21 cellular contexts compared by ENCODE assay signal in genomic region chr19:17836530-17836929, GRCh38. TPM values are rescaled to one million over a fixed set of nuclear protein-coding genes. Genes with fewer than 3 reads are reported as not detected.
DNase-seq lines count a peak whose midpoint lies in the region; ATAC-seq and TF ChIP-seq lines count a peak whose summit lies in the region.
"Had no signal": no experiment of that assay in that cellular context is flagged by ENCODE, and none has a peak within 500 bp of the region (broad histone marks: within the 10 kb centered on the region; RNA-seq: fewer than 3 reads in every experiment).

No MANE protein-coding gene starts in this region.

- H3K27ac ChIP-seq in osteoblast (ENCODE audit: low read depth, low read length) (no peak overlapping the region), PC-3 (ENCODE audit: low read length) (no peak overlapping the region)
- H3K27ac ChIP-seq: breast epithelium, dorsolateral prefrontal cortex, gastrocnemius medialis, uterus, VCaP had no signal

- POLR2A ChIA-PET in PC-3 (lab: Charles Lee; ENCODE audit: unreplicated experiment) = no interaction called here

- H3K4me1 ChIP-seq in osteoblast (ENCODE audit: insufficient read depth, low read length) (no peaks in the 10 kb centered on the region), PC-3 (ENCODE audit: insufficient read depth, low read length) (peaks cover 6% of the 10 kb centered on the region; the same call in 1 of the 2 replicates)
- H3K4me1 ChIP-seq: breast epithelium, gastrocnemius medialis, uterus had no signal

- peaks cover 7% of the 10 kb centered on the region for H3K4me1 Mint-ChIP-seq in activated naive CD8-positive, alpha-beta T cell treated with anti-CD3 and anti-CD28 coated beads for 36 hours

- H3K36me3 ChIP-seq in osteoblast (ENCODE audit: insufficient read depth, low read length) = no peaks in the 10 kb centered on the region
- no peaks in the 10 kb centered on the region for H3K36me3 ChIP-seq in PC-3 (ENCODE audit: low read depth, low read length)
- H3K36me3 ChIP-seq: breast epithelium, gastrocnemius medialis, uterus had no signal

- H2AFZ ChIP-seq in osteoblast (ENCODE audit: low read length) = no peak overlapping the region
- H2AFZ ChIP-seq in PC-3 (ENCODE audit: low read length) = no peak overlapping the region

- no peak for TF ChIP-seq CTCF in osteoblast (IDR thresholded peaks at IDR 0.05; ENCODE audit: extremely low read depth, low read depth, low read length)
- no peak for TF ChIP-seq CTCF in PC-3 (conservative IDR thresholded peaks at IDR 0.05; ENCODE audit: low read depth, low read length)

- H3K9me3 Mint-ChIP-seq in activated naive CD4-positive, alpha-beta T cell treated with anti-CD3 and anti-CD28 coated beads, Interleukin-2, amount 50 U/mL, for 72 hours = peaks cover 0 to 4% of the 10 kb centered on the region in 2 donors
- peaks cover 3% of the 10 kb centered on the region for H3K9me3 Mint-ChIP-seq in activated naive CD8-positive, alpha-beta T cell treated with anti-CD3 and anti-CD28 coated beads for 36 hours
- H3K9me3 Mint-ChIP-seq: mesothelial cell of epicardium had no signal

- intact Hi-C loops in PC-3 (cut with micrococcal nuclease) = no loop called here

- no peaks in the 10 kb centered on the region for H3K27me3 ChIP-seq in osteoblast (ENCODE audit: insufficient read depth, low read length)
- H3K27me3 ChIP-seq in PC-3 (ENCODE audit: low read length) = no peaks in the 10 kb centered on the region
- H3K27me3 ChIP-seq: breast epithelium, uterus had no signal

- H3K36me3 Mint-ChIP-seq in activated naive CD4-positive, alpha-beta T cell treated with anti-CD3 and anti-CD28 coated beads, Interleukin-2, amount 50 U/mL, for 72 hours = peaks cover 35 to 68% of the 10 kb centered on the region in 2 donors
- H3K36me3 Mint-ChIP-seq in activated naive CD8-positive, alpha-beta T cell treated with anti-CD3 and anti-CD28 coated beads for 36 hours = peaks cover 52% of the 10 kb centered on the region
- H3K36me3 Mint-ChIP-seq: mesothelial cell of epicardium had no signal

- H3K79me2 ChIP-seq in osteoblast (ENCODE audit: insufficient read depth, low read length) (no peaks in the 10 kb centered on the region), PC-3 (ENCODE audit: low read length) (no peaks in the 10 kb centered on the region)

- no peaks in the 10 kb centered on the region for H3F3A ChIP-seq in PC-3 (ENCODE audit: low read length, unreplicated experiment)

- BruUV-seq in PC-3 (replicated peaks; lab: Mats Ljungman, UMichigan) = no TSS peak

- no peak overlapping the region for H3K4me2 ChIP-seq in osteoblast (ENCODE audit: insufficient read depth, low read length)
- H3K4me2 ChIP-seq in PC-3 (ENCODE audit: low read length) = no peak overlapping the region

- no peaks in the 10 kb centered on the region for H4K20me1 ChIP-seq in osteoblast (ENCODE audit: insufficient read depth, low read length)
- no peaks in the 10 kb centered on the region for H4K20me1 ChIP-seq in PC-3 (ENCODE audit: low read length)

- H3K4me3 Mint-ChIP-seq in activated naive CD8-positive, alpha-beta T cell treated with anti-CD3 and anti-CD28 coated beads for 36 hours = no peak overlapping the region
- H3K4me3 Mint-ChIP-seq: activated naive CD4-positive, alpha-beta T cell treated with anti-CD3 and anti-CD28 coated beads, Interleukin-2, amount 10 ng/mL, durations not matched to agents 7 days and 5 days; mesothelial cell of epicardium had no signal

- H3K9ac ChIP-seq in PC-3 (ENCODE audit: low read length) = no peak overlapping the region

- CTCF ChIA-PET in PC-3 (lab: Charles Lee) = no interaction called here

- no peak overlapping the region for H3K4me3 ChIP-seq in osteoblast (ENCODE audit: insufficient read depth, low read length)
- H3K4me3 ChIP-seq in PC-3 (ENCODE audit: low read length) = no peak overlapping the region
- H3K4me3 ChIP-seq: breast epithelium, dorsolateral prefrontal cortex, gastrocnemius medialis, uterus had no signal

- no peak for DNase-seq in activated naive CD4-positive, alpha-beta T cell treated with anti-CD3 and anti-CD28 coated beads, Interleukin-2, amount 50 U/mL, for 72 hours (ENCODE audit: low spot score in 2 of 2)
- no peak for DNase-seq in activated naive CD4-positive, alpha-beta T cell treated with anti-CD3 and anti-CD28 coated beads, Interleukin-2, amount 50 U/mL, for 16 hours
- no peak for DNase-seq in activated naive CD8-positive, alpha-beta T cell treated with anti-CD3 and anti-CD28 coated beads for 36 hours
- DNase-seq in osteoblast (ENCODE audit: insufficient read length, low spot score, missing footprints) (peak; percentile 27), hepatic stellate cell (ENCODE audit: low spot score) (no peak), PC-3 (no peak)
- DNase-seq: activated naive CD4-positive, alpha-beta T cell treated with anti-CD3 and anti-CD28 coated beads, Interleukin-2, amount 10 ng/mL, durations not matched to agents 7 days and 5 days; DMS79 treated with DMSO at 0.1 percent for 48 hours; dorsolateral prefrontal cortex; gastrocnemius medialis; NCI-H1092 treated with DMSO at 0.1 percent for 48 hours; NCI-H2107; NCI-H526; SW 1271; uterus had no signal

- H3K9me3 ChIP-seq in osteoblast (ENCODE audit: low read depth, low read length) (no peaks in the 10 kb centered on the region), PC-3 (ENCODE audit: low read length) (no peaks in the 10 kb centered on the region)
- H3K9me3 ChIP-seq: breast epithelium, gastrocnemius medialis, uterus had no signal

- H3K9me2 ChIP-seq in PC-3 (replicated peaks; ENCODE audit: low read length) = no peaks in the 10 kb centered on the region

- H3K27ac Mint-ChIP-seq in activated naive CD4-positive, alpha-beta T cell treated with anti-CD3 and anti-CD28 coated beads, Interleukin-2, amount 50 U/mL, for 72 hours = peak overlapping the region; percentile 69 to 81
- peak overlapping the region; percentile 1 for H3K27ac Mint-ChIP-seq in activated naive CD8-positive, alpha-beta T cell treated with anti-CD3 and anti-CD28 coated beads for 36 hours
- H3K27ac Mint-ChIP-seq: activated naive CD4-positive, alpha-beta T cell treated with anti-CD3 and anti-CD28 coated beads, Interleukin-2, amount 10 ng/mL, durations not matched to agents 7 days and 5 days; mesothelial cell of epicardium had no signal

- ATAC-seq in activated naive CD4-positive, alpha-beta T cell treated with anti-CD3 and anti-CD28 coated beads, Interleukin-2, amount 50 U/mL, for 72 hours = no peak
- no peak for ATAC-seq in PC-3
- ATAC-seq: gastrocnemius medialis had no signal

- no peaks in the 10 kb centered on the region for H3K27me3 Mint-ChIP-seq in activated naive CD8-positive, alpha-beta T cell treated with anti-CD3 and anti-CD28 coated beads for 36 hours
- H3K27me3 Mint-ChIP-seq: activated naive CD4-positive, alpha-beta T cell treated with anti-CD3 and anti-CD28 coated beads, Interleukin-2, amount 10 ng/mL, durations not matched to agents 7 days and 5 days had no signal

RNA-seq across cellular contexts. Expression of gene JAK3, which starts 11.3 kb away (rescaled TPM):
- 100 to 1,000 TPM; 204 to 237 TPM for total RNA-seq in activated naive CD4-positive, alpha-beta T cell treated with anti-CD3 and anti-CD28 coated beads, Interleukin-2, amount 50 U/mL, for 72 hours
- 10 to 100 TPM; 90.3 to 91.1 TPM for total RNA-seq in activated naive CD8-positive, alpha-beta T cell treated with anti-CD3 and anti-CD28 coated beads for 36 hours
- total RNA-seq in osteoblast (1.8 and 2.4 TPM in 2 replicates), PC-3 (2014; rRNA removed) (1.5 and 4.3 TPM in 2 replicates)
- total RNA-seq: LHCN-M2 had no signal

RNA-seq across cellular contexts. Expression of gene INSL3, which starts 15.2 kb away (rescaled TPM):
- 10 to 100 TPM in 1 of 2 donors, 1 to 10 TPM in 1; 6.3 to 10.5 TPM for total RNA-seq in activated naive CD4-positive, alpha-beta T cell treated with anti-CD3 and anti-CD28 coated beads, Interleukin-2, amount 50 U/mL, for 72 hours
- total RNA-seq in activated naive CD8-positive, alpha-beta T cell treated with anti-CD3 and anti-CD28 coated beads for 36 hours = 1 to 10 TPM; 1.7 to 1.8 TPM
- total RNA-seq in osteoblast (not detected in 2 replicates), PC-3 (2014; rRNA removed) (not detected in 2 replicates)
- total RNA-seq: gastrocnemius medialis, HT1080, LHCN-M2, renal cortical epithelial cell, uterus had no signal

RNA-seq across cellular contexts. Expression of gene RPL18A, which starts 23.2 kb away (rescaled TPM):
- 1,000 to 10,000 TPM; 3,079 to 3,707 TPM for total RNA-seq in activated naive CD4-positive, alpha-beta T cell treated with anti-CD3 and anti-CD28 coated beads, Interleukin-2, amount 50 U/mL, for 72 hours
- total RNA-seq in activated naive CD8-positive, alpha-beta T cell treated with anti-CD3 and anti-CD28 coated beads for 36 hours = 1,000 to 10,000 TPM; 3,144 to 3,196 TPM
- total RNA-seq in osteoblast (786 and 869 TPM in 2 replicates), PC-3 (2014; rRNA removed) (1,763 and 2,241 TPM in 2 replicates)

RNA-seq across cellular contexts. Expression of gene SLC5A5, which starts 35.2 kb away (rescaled TPM):
- 1 to 10 TPM; 1.5 to 2.0 TPM for total RNA-seq in activated naive CD4-positive, alpha-beta T cell treated with anti-CD3 and anti-CD28 coated beads, Interleukin-2, amount 50 U/mL, for 72 hours
- total RNA-seq in activated naive CD8-positive, alpha-beta T cell treated with anti-CD3 and anti-CD28 coated beads for 36 hours = 1 to 10 TPM; 1.5 to 1.7 TPM
- total RNA-seq in osteoblast (under 0.01 TPM in 2 replicates), PC-3 (2014; rRNA removed) (0.23 TPM in 1 of 2 replicates, not detected in the other)
- total RNA-seq: breast epithelium, gastrocnemius medialis, HT1080, LHCN-M2, mesothelial cell of epicardium, renal cortical epithelial cell, uterus had no signal

RNA-seq across cellular contexts. Expression of gene B3GNT3, which starts 41.6 kb away (rescaled TPM):
- total RNA-seq in activated naive CD4-positive, alpha-beta T cell treated with anti-CD3 and anti-CD28 coated beads, Interleukin-2, amount 50 U/mL, for 72 hours = under 1 TPM; 0.30 to 0.41 TPM
- not detected for total RNA-seq in activated naive CD8-positive, alpha-beta T cell treated with anti-CD3 and anti-CD28 coated beads for 36 hours
- total RNA-seq in osteoblast = not detected in 2 replicates
- 39.5 and 41.7 TPM in 2 replicates for total RNA-seq in PC-3 (2014; rRNA removed)
- total RNA-seq: HT1080, LHCN-M2, mesothelial cell of epicardium had no signal

Comparison
In these comparisons a context has a peak if more than half of its experiments do, and no peak if none do; other contexts are left out.
1. RNA of gene JAK3, which starts 11.3 kb away (total RNA-seq): 204 to 237 TPM in activated naive CD4-positive, alpha-beta T cell treated with anti-CD3 and anti-CD28 coated beads, Interleukin-2, amount 50 U/mL, for 72 hours and 90.3 to 91.1 TPM in activated naive CD8-positive, alpha-beta T cell treated with anti-CD3 and anti-CD28 coated beads for 36 hours; 1.8 to 2.4 TPM in osteoblast and 1.5 to 4.3 TPM in PC-3; every median in the first group is over 10 times any median in the second.